25 cellular contexts compared by ENCODE assay signal in genomic region chr22:38987171-38987895, GRCh38. TPM values are rescaled to one million over a fixed set of nuclear protein-coding genes. Genes with fewer than 3 reads are reported as not detected.
DNase-seq lines count a peak whose midpoint lies in the region; ATAC-seq, FAIRE-seq and TF ChIP-seq lines count a peak whose summit lies in the region.
"Had no signal": no experiment of that assay in that cellular context is flagged by ENCODE, and none has a peak within 500 bp of the region (broad histone marks: within the 10 kb centered on the region; RNA-seq: fewer than 3 reads in every experiment).

No MANE protein-coding gene starts in this region.

- no peaks in the 10 kb centered on the region for H3K27me3 ChIP-seq in CD4-positive, alpha-beta memory T cell (ENCODE audit: insufficient read depth, low read length)
- H3K27me3 ChIP-seq in HepG2 (ENCODE audit: control insufficient read depth in 1 of 2, insufficient read depth in 2 of 2, low read length in 2 of 2): no peaks in the 10 kb centered on the region
- H3K27me3 ChIP-seq: uterus had no signal

- peaks cover 32 to 73% (median 40%) of the 10 kb centered on the region in 4 donors for H3K4me1 Mint-ChIP-seq in CD4-positive, alpha-beta memory T cell
- H3K4me1 Mint-ChIP-seq in activated CD4-positive, alpha-beta memory T cell treated with anti-CD3 and anti-CD28 coated beads, Interleukin-2, amount 10 ng/mL, durations not matched to agents 7 days and 5 days: peaks cover 73% of the 10 kb centered on the region

- peaks cover 61% of the 10 kb centered on the region for H3K4me1 ChIP-seq in CD4-positive, alpha-beta memory T cell (ENCODE audit: insufficient read depth, low read length)
- H3K4me1 ChIP-seq in HepG2 (ENCODE audit: insufficient read depth, low read length): peaks cover 7% of the 10 kb centered on the region
- H3K4me1 ChIP-seq: uterus had no signal

- no peaks in the 10 kb centered on the region for H3K36me3 ChIP-seq in CD4-positive, alpha-beta memory T cell (ENCODE audit: insufficient read depth, low read length)
- no peaks in the 10 kb centered on the region for H3K36me3 ChIP-seq in HepG2 (replicated peaks in 1 of 2; ENCODE audit: control insufficient read depth in 1 of 2, insufficient read depth in 2 of 2, low read length in 2 of 2)
- H3K36me3 ChIP-seq: uterus had no signal

- WGBS in HepG2 (ENCODE audit: low lambda C conversion rate): 88% methylated on average over 7 of the region's 8 CpGs

- no peaks in the 10 kb centered on the region for H3K79me2 ChIP-seq in HepG2 (ENCODE audit: insufficient read depth, low read length)

- H2AFZ ChIP-seq in HepG2 (ENCODE audit: low read length): no peak overlapping the region

- POLR2A ChIA-PET in CD4-positive, alpha-beta memory T cell (lab: Charles Lee; ENCODE audit: partially characterized antibody): no interaction called here
- POLR2A ChIA-PET in activated CD4-positive, alpha-beta memory T cell treated with anti-CD3 and anti-CD28 coated beads, Interleukin-2, amount 10 ng/mL, durations not matched to agents 7 days and 5 days (lab: Charles Lee): no interaction called here
- POLR2A ChIA-PET in HepG2 (lab: Yijun Ruan, JAX): no interaction called here

- CTCF ChIA-PET in CD4-positive, alpha-beta memory T cell (lab: Charles Lee; ENCODE audit: partially characterized antibody): interaction anchor here (1.0 kb wide), 1 partner anchor 16 kb away, joined by 3 read pairs; no protein-coding TSS in a partner anchor
- CTCF ChIA-PET in activated CD4-positive, alpha-beta memory T cell treated with anti-CD3 and anti-CD28 coated beads, Interleukin-2, amount 10 ng/mL, durations not matched to agents 7 days and 5 days (lab: Charles Lee): no interaction called here
- CTCF ChIA-PET in HepG2 (lab: Yijun Ruan, JAX; ENCODE audit: low intra/inter-chr PET ratio, low total read pairs): no interaction called here

- H4K20me1 ChIP-seq in HepG2 (ENCODE audit: insufficient read depth, low read length): no peaks in the 10 kb centered on the region

- no peak for TF ChIP-seq CTCF in HepG2 (CRISPR knock-in tag; IDR thresholded peaks at IDR 0.05)

- H3K9ac ChIP-seq in HepG2 (ENCODE audit: insufficient read depth, low read depth, low read length): no peak overlapping the region

- peak overlapping the region in 6 of 7 donors; percentile 7 to 84 (median 62) for H3K27ac Mint-ChIP-seq in CD4-positive, alpha-beta memory T cell
- peak overlapping the region; percentile 16 for H3K27ac Mint-ChIP-seq in activated CD4-positive, alpha-beta memory T cell treated with anti-CD3 and anti-CD28 coated beads, Interleukin-2, amount 10 ng/mL, durations not matched to agents 7 days and 5 days
- H3K27ac Mint-ChIP-seq: activated CD8-positive, alpha-beta memory T cell treated with anti-CD3 and anti-CD28 coated beads, Interleukin-2, amount 10 ng/mL, durations not matched to agents 7 days and 5 days had no signal

- intact Hi-C loops in CD4-positive, alpha-beta memory T cell (cut with micrococcal nuclease): loop anchor here (5.0 kb wide), 1 partner anchor 280 kb away; the partner anchor contains the start of gene GTPBP1
- intact Hi-C loops in HepG2 (cut with micrococcal nuclease; ENCODE audit: unreplicated experiment): no loop called here

- BruUV-seq in HepG2 (replicated peaks; lab: Mats Ljungman, UMichigan): no TSS peak

- H3K4me3 Mint-ChIP-seq in CD4-positive, alpha-beta memory T cell: peak overlapping the region in 2 of 8 donors; percentile 21 to 40
- no peak overlapping the region for H3K4me3 Mint-ChIP-seq in activated CD4-positive, alpha-beta memory T cell treated with anti-CD3 and anti-CD28 coated beads, Interleukin-2, amount 10 ng/mL, durations not matched to agents 7 days and 5 days
- H3K4me3 Mint-ChIP-seq: activated CD8-positive, alpha-beta memory T cell treated with anti-CD3 and anti-CD28 coated beads, Interleukin-2, amount 10 ng/mL, durations not matched to agents 7 days and 5 days; naive B cell; T-cell had no signal

- H3K4me3 ChIP-seq in CD4-positive, alpha-beta memory T cell (ENCODE audit: low read length in 2 of 2): no peak overlapping the region
- H3K4me3 ChIP-seq in HepG2 (replicated peaks in 1 of 3; ENCODE audit: insufficient read depth in 1 of 3, low read depth in 2 of 3, low read length in 3 of 3): no peak overlapping the region
- H3K4me3 ChIP-seq: uterus had no signal

- no peak for TF ChIP-seq RAD21 in HepG2 (CRISPR knock-in tag; IDR thresholded peaks at IDR 0.05)

- no peak for FAIRE-seq in HepG2 (lab: Jason Lieb, UNC)

- no peak overlapping the region for H3K4me2 ChIP-seq in HepG2 (ENCODE audit: low read depth, low read length)

- peaks cover 0 to 16% (median 4%) of the 10 kb centered on the region in 8 donors for H3K9me3 Mint-ChIP-seq in CD4-positive, alpha-beta memory T cell
- peaks cover 4% of the 10 kb centered on the region for H3K9me3 Mint-ChIP-seq in activated CD4-positive, alpha-beta memory T cell treated with anti-CD3 and anti-CD28 coated beads, Interleukin-2, amount 10 ng/mL, durations not matched to agents 7 days and 5 days

- in situ Hi-C loops in HepG2 (cut with HindIII; ENCODE audit: extremely low pct_ligation_motif_present, low pct_unique_long_range_greater_than_20kb): no loop called here

- H3K9me3 ChIP-seq in CD4-positive, alpha-beta memory T cell (ENCODE audit: control insufficient read depth in 1 of 2, low read length in 2 of 2): no peaks in the 10 kb centered on the region
- no peaks in the 10 kb centered on the region for H3K9me3 ChIP-seq in HepG2 (ENCODE audit: low read length)
- H3K9me3 ChIP-seq: uterus had no signal

- TF ChIP-seq EP300 in HepG2 (IDR thresholded peaks at IDR 0.05; ENCODE audit: low read depth in 2 of 2, low read length in 2 of 2) (no peak), HepG2 (CRISPR knock-in tag; IDR thresholded peaks at IDR 0.05; ENCODE audit: borderline replicate concordance) (no peak)

- H3K27ac ChIP-seq in CD4-positive, alpha-beta memory T cell (ENCODE audit: low read depth, low read length): no peak overlapping the region
- H3K27ac ChIP-seq in HepG2 (ENCODE audit: extremely low read length, insufficient read depth, low read length): no peak overlapping the region
- H3K27ac ChIP-seq: C4-2B, HL-60, uterus, VCaP had no signal

- TF ChIP-seq POLR2A in HepG2 (IDR thresholded peaks at IDR 0.05; ENCODE audit: insufficient read depth in 1 of 2, low read depth in 2 of 2, low read length in 2 of 2): no peak

- peaks cover 0 to 4% of the 10 kb centered on the region in 2 donors for H3K36me3 Mint-ChIP-seq in CD4-positive, alpha-beta memory T cell
- peaks cover 57% of the 10 kb centered on the region for H3K36me3 Mint-ChIP-seq in activated CD4-positive, alpha-beta memory T cell treated with anti-CD3 and anti-CD28 coated beads, Interleukin-2, amount 10 ng/mL, durations not matched to agents 7 days and 5 days (ENCODE audit: low read depth)
- H3K36me3 Mint-ChIP-seq: naive B cell, T-cell had no signal

- H3K27me3 Mint-ChIP-seq in CD4-positive, alpha-beta memory T cell: no peaks in the 10 kb centered on the region
- no peaks in the 10 kb centered on the region for H3K27me3 Mint-ChIP-seq in activated CD4-positive, alpha-beta memory T cell treated with anti-CD3 and anti-CD28 coated beads, Interleukin-2, amount 10 ng/mL, durations not matched to agents 7 days and 5 days
- H3K27me3 Mint-ChIP-seq: activated CD8-positive, alpha-beta memory T cell treated with anti-CD3 and anti-CD28 coated beads, Interleukin-2, amount 10 ng/mL, durations not matched to agents 7 days and 5 days; naive B cell; T-cell had no signal

- DNase-seq in activated T-cell treated with anti-CD3 and anti-CD28 coated beads for 4 hours: peak; percentile 19
- DNase-seq in activated T-cell treated with anti-CD3 and anti-CD28 coated beads, Interleukin-2, amount 50 U/mL, for 1 hour: no peak
- no peak for DNase-seq in CD4-positive, alpha-beta memory T cell
- no peak for DNase-seq in activated CD4-positive, alpha-beta memory T cell treated with anti-CD3 and anti-CD28 coated beads, Interleukin-2, amount 10 ng/mL, durations not matched to agents 7 days and 5 days
- no peak for DNase-seq in HepG2 (ENCODE audit: low spot score)
- no peak for DNase-seq in glomerular visceral epithelial cell (ENCODE audit: extremely low spot score)
- DNase-seq: activated CD8-positive, alpha-beta memory T cell treated with anti-CD3 and anti-CD28 coated beads, Interleukin-2, amount 10 ng/mL, durations not matched to agents 7 days and 5 days; cerebellar nuclear complex; GOT3; left colon; naive B cell; NCI-H1436; NCI-H524; retina; T-cell; uterus had no signal

- ATAC-seq in HepG2 (no peak), GM19455 (IDR thresholded peaks at IDR 0.05; ENCODE audit: unreplicated experiment) (no peak), HG02870 (IDR thresholded peaks at IDR 0.05; ENCODE audit: unreplicated experiment) (no peak)
- ATAC-seq: activated CD8-positive, alpha-beta memory T cell treated with anti-CD3 and anti-CD28 coated beads, Interleukin-2, amount 10 ng/mL, durations not matched to agents 7 days and 5 days; left colon; Panc1; T-cell had no signal

RNA-seq across cellular contexts. Expression of gene APOBEC3B, which starts 5.2 kb away (rescaled TPM):
- under 1 TPM; 0.32 to 0.64 TPM for total RNA-seq in CD4-positive, alpha-beta memory T cell
- 1 to 10 TPM in 1 of 2 donors, under 1 TPM in 1; 0.31 to 1.3 TPM for polyA plus RNA-seq in CD4-positive, alpha-beta memory T cell
- 10 to 100 TPM; 51.6 to 51.9 TPM for total RNA-seq in activated CD4-positive, alpha-beta memory T cell treated with anti-CD3 and anti-CD28 coated beads, Interleukin-2, amount 10 ng/mL, durations not matched to agents 7 days and 5 days
- total RNA-seq in HepG2 (2016; rRNA removed; fragmentation: Illumina TruSeq; extraction: Trizol): 8.8 and 13.9 TPM in 2 replicates
- 1.5 and 2.7 TPM in 2 replicates for total RNA-seq in HepG2 (2016; cell fraction: cytosol; rRNA removed; fragmentation: Illumina TruSeq; extraction: Trizol; ENCODE audit: low read depth)
- 8.7 and 13.4 TPM in 2 replicates for total RNA-seq in HepG2 (2016; cell fraction: insoluble cytoplasmic fraction; rRNA removed; fragmentation: Illumina TruSeq; extraction: Trizol)
- 3.5 and 3.8 TPM in 2 replicates for total RNA-seq in HepG2 (2016; cell fraction: membrane; rRNA removed; fragmentation: Illumina TruSeq; extraction: Trizol)
- total RNA-seq in HepG2 (2016; cell fraction: nucleus; rRNA removed; fragmentation: Illumina TruSeq; extraction: Trizol): 4.5 and 4.8 TPM in 2 replicates
- polyA plus RNA-seq in HepG2 (2011; rRNA removed): 4.3 and 6.7 TPM in 2 replicates
- 7.1 and 9.4 TPM in 2 replicates for polyA plus RNA-seq in HepG2 (2011; cell fraction: cytosol; rRNA removed)
- 2.7 and 3.5 TPM in 2 replicates for polyA plus RNA-seq in HepG2 (2011; cell fraction: nucleus; rRNA removed)
- 2.1 and 7.1 TPM in 2 replicates for polyA plus RNA-seq in HepG2 (2012)
- polyA plus RNA-seq in HepG2 (2016; cell fraction: cytosol; fragmentation: Illumina TruSeq; extraction: Trizol; ENCODE audit: low read depth): 3.0 and 3.6 TPM in 2 replicates
- polyA plus RNA-seq in HepG2 (2016; cell fraction: insoluble cytoplasmic fraction; fragmentation: Illumina TruSeq; extraction: Trizol; ENCODE audit: low read depth): 20.9 and 21.9 TPM in 2 replicates
- 3.2 and 4.1 TPM in 2 replicates for polyA plus RNA-seq in HepG2 (2016; cell fraction: membrane; fragmentation: Illumina TruSeq; extraction: Trizol; ENCODE audit: low read depth)
- 9.6 and 11.7 TPM in 2 replicates for polyA plus RNA-seq in HepG2 (2016; cell fraction: nucleus; fragmentation: Illumina TruSeq; extraction: Trizol; ENCODE audit: insufficient read depth, low read depth)
- 9.8 and 29.9 TPM in 2 replicates for polyA minus RNA-seq in HepG2 (2011; rRNA and poly(A)+ RNA removed; ENCODE audit: low replicate concordance)
- polyA minus RNA-seq in HepG2 (2011; cell fraction: cytosol; rRNA and poly(A)+ RNA removed): 3.8 and 5.0 TPM in 2 replicates
- polyA minus RNA-seq in HepG2 (2011; cell fraction: nucleus; rRNA and poly(A)+ RNA removed): 1.2 and 1.6 TPM in 2 replicates
- total RNA-seq: temporal lobe had no signal

RNA-seq across cellular contexts. Expression of gene APOBEC3C, which starts 26.7 kb away (rescaled TPM):
- total RNA-seq in CD4-positive, alpha-beta memory T cell: 10 to 100 TPM; 42.4 to 43.8 TPM
- polyA plus RNA-seq in CD4-positive, alpha-beta memory T cell: 100 to 1,000 TPM; 109 to 135 TPM
- 100 to 1,000 TPM; 146 to 157 TPM for total RNA-seq in activated CD4-positive, alpha-beta memory T cell treated with anti-CD3 and anti-CD28 coated beads, Interleukin-2, amount 10 ng/mL, durations not matched to agents 7 days and 5 days
- 8.9 and 10.8 TPM in 2 replicates for total RNA-seq in HepG2 (2016; rRNA removed; fragmentation: Illumina TruSeq; extraction: Trizol)
- total RNA-seq in HepG2 (2016; cell fraction: cytosol; rRNA removed; fragmentation: Illumina TruSeq; extraction: Trizol; ENCODE audit: low read depth): 1.9 and 2.3 TPM in 2 replicates
- 9.1 and 9.5 TPM in 2 replicates for total RNA-seq in HepG2 (2016; cell fraction: insoluble cytoplasmic fraction; rRNA removed; fragmentation: Illumina TruSeq; extraction: Trizol)
- total RNA-seq in HepG2 (2016; cell fraction: membrane; rRNA removed; fragmentation: Illumina TruSeq; extraction: Trizol): 5.7 and 5.9 TPM in 2 replicates
- total RNA-seq in HepG2 (2016; cell fraction: nucleus; rRNA removed; fragmentation: Illumina TruSeq; extraction: Trizol): 3.8 and 5.4 TPM in 2 replicates
- polyA plus RNA-seq in HepG2 (2011; rRNA removed): 20.4 and 27.6 TPM in 2 replicates
- 20.1 and 23.3 TPM in 2 replicates for polyA plus RNA-seq in HepG2 (2011; cell fraction: cytosol; rRNA removed)
- polyA plus RNA-seq in HepG2 (2011; cell fraction: nucleus; rRNA removed): 8.9 and 10.6 TPM in 2 replicates
- 17.1 and 44.0 TPM in 2 replicates for polyA plus RNA-seq in HepG2 (2012)
- 4.5 and 5.1 TPM in 2 replicates for polyA plus RNA-seq in HepG2 (2016; cell fraction: cytosol; fragmentation: Illumina TruSeq; extraction: Trizol; ENCODE audit: low read depth)
- 20.9 and 22.5 TPM in 2 replicates for polyA plus RNA-seq in HepG2 (2016; cell fraction: insoluble cytoplasmic fraction; fragmentation: Illumina TruSeq; extraction: Trizol; ENCODE audit: low read depth)
- 9.5 and 11.6 TPM in 2 replicates for polyA plus RNA-seq in HepG2 (2016; cell fraction: membrane; fragmentation: Illumina TruSeq; extraction: Trizol; ENCODE audit: low read depth)
- 13.5 TPM in 2 replicates for polyA plus RNA-seq in HepG2 (2016; cell fraction: nucleus; fragmentation: Illumina TruSeq; extraction: Trizol; ENCODE audit: insufficient read depth, low read depth)
- 2.2 and 31.0 TPM in 2 replicates for polyA minus RNA-seq in HepG2 (2011; rRNA and poly(A)+ RNA removed; ENCODE audit: low replicate concordance)
- polyA minus RNA-seq in HepG2 (2011; cell fraction: cytosol; rRNA and poly(A)+ RNA removed): 11.6 and 14.5 TPM in 2 replicates
- 4.6 and 5.6 TPM in 2 replicates for polyA minus RNA-seq in HepG2 (2011; cell fraction: nucleus; rRNA and poly(A)+ RNA removed)

RNA-seq across cellular contexts. Expression of gene APOBEC3A, which starts 29.9 kb away (rescaled TPM):
- total RNA-seq in CD4-positive, alpha-beta memory T cell: not detected
- polyA plus RNA-seq in CD4-positive, alpha-beta memory T cell: not detected
- total RNA-seq in activated CD4-positive, alpha-beta memory T cell treated with anti-CD3 and anti-CD28 coated beads, Interleukin-2, amount 10 ng/mL, durations not matched to agents 7 days and 5 days: not detected
- total RNA-seq in HepG2 (2016; rRNA removed; fragmentation: Illumina TruSeq; extraction: Trizol): not detected in 2 replicates
- not detected in 2 replicates for total RNA-seq in HepG2 (2016; cell fraction: cytosol; rRNA removed; fragmentation: Illumina TruSeq; extraction: Trizol; ENCODE audit: low read depth)
- total RNA-seq in HepG2 (2016; cell fraction: insoluble cytoplasmic fraction; rRNA removed; fragmentation: Illumina TruSeq; extraction: Trizol): not detected in 2 replicates
- total RNA-seq in HepG2 (2016; cell fraction: membrane; rRNA removed; fragmentation: Illumina TruSeq; extraction: Trizol): not detected in 2 replicates
- total RNA-seq in HepG2 (2016; cell fraction: nucleus; rRNA removed; fragmentation: Illumina TruSeq; extraction: Trizol): not detected in 2 replicates
- polyA plus RNA-seq in HepG2 (2011; rRNA removed): not detected in 2 replicates
- polyA plus RNA-seq in HepG2 (2011; cell fraction: cytosol; rRNA removed): not detected in 2 replicates
- not detected in 2 replicates for polyA plus RNA-seq in HepG2 (2011; cell fraction: nucleus; rRNA removed)
- polyA plus RNA-seq in HepG2 (2012): not detected in 2 replicates
- polyA plus RNA-seq in HepG2 (2016; cell fraction: cytosol; fragmentation: Illumina TruSeq; extraction: Trizol; ENCODE audit: low read depth): not detected in 2 replicates
- not detected in 2 replicates for polyA plus RNA-seq in HepG2 (2016; cell fraction: insoluble cytoplasmic fraction; fragmentation: Illumina TruSeq; extraction: Trizol; ENCODE audit: low read depth)
- not detected in 2 replicates for polyA plus RNA-seq in HepG2 (2016; cell fraction: membrane; fragmentation: Illumina TruSeq; extraction: Trizol; ENCODE audit: low read depth)
- not detected in 2 replicates for polyA plus RNA-seq in HepG2 (2016; cell fraction: nucleus; fragmentation: Illumina TruSeq; extraction: Trizol; ENCODE audit: insufficient read depth, low read depth)
- not detected in 2 replicates for polyA minus RNA-seq in HepG2 (2011; rRNA and poly(A)+ RNA removed; ENCODE audit: low replicate concordance)
- not detected in 2 replicates for polyA minus RNA-seq in HepG2 (2011; cell fraction: cytosol; rRNA and poly(A)+ RNA removed)
- not detected in 2 replicates for polyA minus RNA-seq in HepG2 (2011; cell fraction: nucleus; rRNA and poly(A)+ RNA removed)
- total RNA-seq: activated CD8-positive, alpha-beta memory T cell treated with anti-CD3 and anti-CD28 coated beads, Interleukin-2, amount 10 ng/mL, durations not matched to agents 7 days and 5 days; MCF 10A; osteoblast; T-cell; uterus had no signal

RNA-seq across cellular contexts. Expression of gene APOBEC3D, which starts 33.6 kb away (rescaled TPM):
- 10 to 100 TPM; 35.1 to 41.9 TPM for total RNA-seq in CD4-positive, alpha-beta memory T cell
- polyA plus RNA-seq in CD4-positive, alpha-beta memory T cell: 10 to 100 TPM in 1 of 2 donors, 1 to 10 TPM in 1; 4.6 to 16.1 TPM
- 10 to 100 TPM; 58.2 to 58.9 TPM for total RNA-seq in activated CD4-positive, alpha-beta memory T cell treated with anti-CD3 and anti-CD28 coated beads, Interleukin-2, amount 10 ng/mL, durations not matched to agents 7 days and 5 days
- 0.21 and 0.24 TPM in 2 replicates for total RNA-seq in HepG2 (2016; rRNA removed; fragmentation: Illumina TruSeq; extraction: Trizol)
- total RNA-seq in HepG2 (2016; cell fraction: cytosol; rRNA removed; fragmentation: Illumina TruSeq; extraction: Trizol; ENCODE audit: low read depth): 0.26 TPM in 1 of 2 replicates, not detected in the other
- 0.22 and 0.54 TPM in 2 replicates for total RNA-seq in HepG2 (2016; cell fraction: insoluble cytoplasmic fraction; rRNA removed; fragmentation: Illumina TruSeq; extraction: Trizol)
- total RNA-seq in HepG2 (2016; cell fraction: membrane; rRNA removed; fragmentation: Illumina TruSeq; extraction: Trizol): 0.25 and 0.28 TPM in 2 replicates
- total RNA-seq in HepG2 (2016; cell fraction: nucleus; rRNA removed; fragmentation: Illumina TruSeq; extraction: Trizol): 0.22 and 0.25 TPM in 2 replicates
- polyA plus RNA-seq in HepG2 (2011; rRNA removed): 0.61 and 1.0 TPM in 2 replicates
- 0.47 and 1.0 TPM in 2 replicates for polyA plus RNA-seq in HepG2 (2011; cell fraction: cytosol; rRNA removed)
- 1.8 and 2.7 TPM in 2 replicates for polyA plus RNA-seq in HepG2 (2011; cell fraction: nucleus; rRNA removed)
- polyA plus RNA-seq in HepG2 (2012): 0.52 and 1.0 TPM in 2 replicates
- not detected in 2 replicates for polyA plus RNA-seq in HepG2 (2016; cell fraction: cytosol; fragmentation: Illumina TruSeq; extraction: Trizol; ENCODE audit: low read depth)
- 0.23 TPM in 1 of 2 replicates, not detected in the other for polyA plus RNA-seq in HepG2 (2016; cell fraction: insoluble cytoplasmic fraction; fragmentation: Illumina TruSeq; extraction: Trizol; ENCODE audit: low read depth)
- polyA plus RNA-seq in HepG2 (2016; cell fraction: membrane; fragmentation: Illumina TruSeq; extraction: Trizol; ENCODE audit: low read depth): not detected in 2 replicates
- polyA plus RNA-seq in HepG2 (2016; cell fraction: nucleus; fragmentation: Illumina TruSeq; extraction: Trizol; ENCODE audit: insufficient read depth, low read depth): 0.73 and 2.3 TPM in 2 replicates
- 0.16 and 0.66 TPM in 2 replicates for polyA minus RNA-seq in HepG2 (2011; rRNA and poly(A)+ RNA removed; ENCODE audit: low replicate concordance)
- 0.97 and 1.5 TPM in 2 replicates for polyA minus RNA-seq in HepG2 (2011; cell fraction: cytosol; rRNA and poly(A)+ RNA removed)
- polyA minus RNA-seq in HepG2 (2011; cell fraction: nucleus; rRNA and poly(A)+ RNA removed): 0.64 and 1.4 TPM in 2 replicates

RNA-seq across cellular contexts. Expression of gene APOBEC3F, which starts 53.3 kb away (rescaled TPM):
- 10 to 100 TPM; 18.3 to 18.4 TPM for total RNA-seq in CD4-positive, alpha-beta memory T cell
- 10 to 100 TPM in 1 of 2 donors, 1 to 10 TPM in 1; 3.3 to 15.4 TPM for polyA plus RNA-seq in CD4-positive, alpha-beta memory T cell
- 10 to 100 TPM; 36.4 to 42.2 TPM for total RNA-seq in activated CD4-positive, alpha-beta memory T cell treated with anti-CD3 and anti-CD28 coated beads, Interleukin-2, amount 10 ng/mL, durations not matched to agents 7 days and 5 days
- total RNA-seq in HepG2 (2016; rRNA removed; fragmentation: Illumina TruSeq; extraction: Trizol): 2.9 and 3.8 TPM in 2 replicates
- total RNA-seq in HepG2 (2016; cell fraction: cytosol; rRNA removed; fragmentation: Illumina TruSeq; extraction: Trizol; ENCODE audit: low read depth): 1.4 and 1.7 TPM in 2 replicates
- total RNA-seq in HepG2 (2016; cell fraction: insoluble cytoplasmic fraction; rRNA removed; fragmentation: Illumina TruSeq; extraction: Trizol): 2.5 and 3.2 TPM in 2 replicates
- total RNA-seq in HepG2 (2016; cell fraction: membrane; rRNA removed; fragmentation: Illumina TruSeq; extraction: Trizol): 2.4 and 2.7 TPM in 2 replicates
- total RNA-seq in HepG2 (2016; cell fraction: nucleus; rRNA removed; fragmentation: Illumina TruSeq; extraction: Trizol): 2.2 and 2.7 TPM in 2 replicates
- polyA plus RNA-seq in HepG2 (2011; rRNA removed): 2.7 and 3.7 TPM in 2 replicates
- 2.5 and 3.1 TPM in 2 replicates for polyA plus RNA-seq in HepG2 (2011; cell fraction: cytosol; rRNA removed)
- polyA plus RNA-seq in HepG2 (2011; cell fraction: nucleus; rRNA removed): 2.8 and 2.9 TPM in 2 replicates
- 2.3 and 3.7 TPM in 2 replicates for polyA plus RNA-seq in HepG2 (2012)
- polyA plus RNA-seq in HepG2 (2016; cell fraction: cytosol; fragmentation: Illumina TruSeq; extraction: Trizol; ENCODE audit: low read depth): 0.87 and 1.3 TPM in 2 replicates
- polyA plus RNA-seq in HepG2 (2016; cell fraction: insoluble cytoplasmic fraction; fragmentation: Illumina TruSeq; extraction: Trizol; ENCODE audit: low read depth): 4.1 and 4.3 TPM in 2 replicates
- 2.4 and 2.5 TPM in 2 replicates for polyA plus RNA-seq in HepG2 (2016; cell fraction: membrane; fragmentation: Illumina TruSeq; extraction: Trizol; ENCODE audit: low read depth)
- 2.7 and 3.3 TPM in 2 replicates for polyA plus RNA-seq in HepG2 (2016; cell fraction: nucleus; fragmentation: Illumina TruSeq; extraction: Trizol; ENCODE audit: insufficient read depth, low read depth)
- polyA minus RNA-seq in HepG2 (2011; rRNA and poly(A)+ RNA removed; ENCODE audit: low replicate concordance): 0.51 and 24.4 TPM in 2 replicates
- 4.1 and 7.8 TPM in 2 replicates for polyA minus RNA-seq in HepG2 (2011; cell fraction: cytosol; rRNA and poly(A)+ RNA removed)
- 6.4 and 12.6 TPM in 2 replicates for polyA minus RNA-seq in HepG2 (2011; cell fraction: nucleus; rRNA and poly(A)+ RNA removed)
